Comparison of ENCODE assay signal across 10 cellular contexts in the genomic region with DNA sequence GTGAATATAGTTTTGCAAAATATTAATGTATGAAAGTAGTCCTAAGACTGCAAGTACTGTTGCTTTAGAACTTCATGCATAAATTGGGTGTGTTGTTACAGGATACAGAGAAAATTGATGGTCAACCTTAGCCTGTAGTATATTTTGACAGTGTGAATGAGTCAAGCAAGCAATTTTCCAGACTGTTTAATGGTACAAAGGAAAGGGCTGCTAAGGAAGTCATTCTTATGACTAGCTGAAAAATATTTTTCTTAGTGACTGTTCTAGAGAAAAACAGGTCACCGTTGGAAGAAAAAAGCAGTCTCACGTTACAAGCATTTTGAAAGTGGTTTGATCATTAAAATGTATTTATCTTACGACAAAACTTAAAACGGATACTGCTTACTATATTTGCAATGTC. TPM values are rescaled to one million over a fixed set of nuclear protein-coding genes. Genes with fewer than 3 reads are reported as not detected.
DNase-seq lines count a peak whose midpoint lies in the region; ATAC-seq and TF ChIP-seq lines count a peak whose summit lies in the region.
"Had no signal": no experiment of that assay in that cellular context is flagged by ENCODE, and none has a peak within 500 bp of the region (broad histone marks: within the 10 kb centered on the region; RNA-seq: fewer than 3 reads in every experiment).

No MANE protein-coding gene starts in this region.

- ATAC-seq in RWPE2 (ENCODE audit: low read depth): peak; percentile 61; the same call in 2 of the 3 replicates

- BruUV-seq in PC-9 (replicated peaks; lab: Mats Ljungman, UMichigan): no TSS peak

- H3K27ac ChIP-seq in RWPE2 (ENCODE audit: poor library complexity, severe bottlenecking): peak overlapping the region; percentile 21
- peak overlapping the region in 3 of 4 donors; percentile 56 to 73 (median 59) for H3K27ac ChIP-seq in esophagus squamous epithelium
- no peak overlapping the region for H3K27ac ChIP-seq in PC-9
- H3K27ac ChIP-seq: cardiac muscle cell had no signal

- H3K27me3 ChIP-seq in RWPE2 (ENCODE audit: insufficient read depth, poor library complexity, severe bottlenecking) (no peaks in the 10 kb centered on the region), esophagus squamous epithelium (no peaks in the 10 kb centered on the region), PC-9 (ENCODE audit: insufficient read depth, low read depth) (no peaks in the 10 kb centered on the region)
- H3K27me3 ChIP-seq: cardiac muscle cell had no signal

- CTCF ChIA-PET in PC-9 (lab: Charles Lee): no interaction called here

- no peak overlapping the region for H3K4me2 ChIP-seq in PC-9

- no peaks in the 10 kb centered on the region for H4K20me1 ChIP-seq in PC-9 (ENCODE audit: insufficient read depth)

- H3K4me3 ChIP-seq in RWPE2 (ENCODE audit: severe bottlenecking): no peak overlapping the region
- H3K4me3 ChIP-seq in esophagus squamous epithelium: no peak overlapping the region
- H3K4me3 ChIP-seq in PC-9: no peak overlapping the region
- H3K4me3 ChIP-seq: cardiac muscle cell had no signal

- 52 to 62% methylated on average over 4 of the region's 4 CpGs for WGBS in esophagus squamous epithelium, 2 donors

- intact Hi-C loops in esophagus squamous epithelium (cut with DNase I): no loop called here
- intact Hi-C loops in PC-9 (cut with micrococcal nuclease; ENCODE audit: unreplicated experiment): no loop called here

- H3F3A ChIP-seq in PC-9 (ENCODE audit: insufficient read depth, low read depth): peaks cover 5% of the 10 kb centered on the region; the same call in 1 of the 2 replicates

- H3K9me3 ChIP-seq in RWPE2 (ENCODE audit: severe bottlenecking) (no peaks in the 10 kb centered on the region), esophagus squamous epithelium (no peaks in the 10 kb centered on the region), PC-9 (ENCODE audit: insufficient read depth, low read depth) (no peaks in the 10 kb centered on the region)

- TF ChIP-seq POLR2A in esophagus squamous epithelium (IDR thresholded peaks at IDR 0.05): no peak

- H3K4me1 ChIP-seq in RWPE2 (ENCODE audit: insufficient read depth, poor library complexity, severe bottlenecking) (peaks cover 16% of the 10 kb centered on the region), esophagus squamous epithelium (peaks cover 12 to 99% (median 50%) of the 10 kb centered on the region in 3 donors), PC-9 (replicated peaks; ENCODE audit: insufficient read depth) (no peaks in the 10 kb centered on the region)

- H3K9me2 ChIP-seq in PC-9 (ENCODE audit: insufficient read depth): 0 out of 2 replicates have a peak, but pooled peaks cover 4% of the 10 kb centered on the region

- H2AFZ ChIP-seq in PC-9: no peak overlapping the region

- TF ChIP-seq CTCF in RWPE2 (IDR thresholded peaks at IDR 0.05; ENCODE audit: poor library complexity, severe bottlenecking) (no peak), esophagus squamous epithelium (IDR thresholded peaks at IDR 0.05) (no peak), PC-9 (conservative IDR thresholded peaks at IDR 0.05) (no peak)

- peaks cover 89% of the 10 kb centered on the region for H3K79me2 ChIP-seq in PC-9 (ENCODE audit: low read depth)

- peak; percentile 15 for DNase-seq in GM03348 (ENCODE audit: low spot score)
- no peak for DNase-seq in RWPE2 (ENCODE audit: low spot score)
- DNase-seq in esophagus squamous epithelium (lab: John Stamatoyannopoulos, UW): no peak
- peak; percentile 82 for DNase-seq in pulmonary artery endothelial cell (ENCODE audit: low read depth, low spot score)
- DNase-seq in T-helper 1 cell: no peak
- no peak for DNase-seq in PC-9
- DNase-seq in T-helper 9 cell: no peak
- DNase-seq: GDM1, substantia nigra had no signal

- H3K36me3 ChIP-seq in RWPE2 (ENCODE audit: low read depth) (peaks cover 2% of the 10 kb centered on the region; the same call in 1 of the 2 replicates), esophagus squamous epithelium (no peaks in the 10 kb centered on the region), PC-9 (ENCODE audit: low read depth) (no peaks in the 10 kb centered on the region)
- H3K36me3 ChIP-seq: cardiac muscle cell had no signal

- POLR2A ChIA-PET in PC-9 (lab: Charles Lee; ENCODE audit: unreplicated experiment): interaction anchor here (0.6 kb wide), 1 partner anchor 13 kb away, joined by 4 read pairs; no protein-coding TSS in a partner anchor

RNA-seq across cellular contexts. Expression of gene MBNL1, which starts 49.2 kb away (rescaled TPM):
- total RNA-seq in esophagus squamous epithelium (100 to 1,000 TPM in 3 of 4 donors, 10 to 100 TPM in 1; 94.0 to 318 (median 161) TPM), pulmonary artery endothelial cell (361 and 452 TPM in 2 replicates), PC-9 (2021) (122 and 176 TPM in 2 replicates)

Comparison
In these comparisons a context has a peak if more than half of its experiments do, and no peak if none do; other contexts are left out.
1. DNase-seq: peak in GM03348 (single experiment) and pulmonary artery endothelial cell (single experiment); none in RWPE2 (single experiment), esophagus squamous epithelium (single experiment), T-helper 1 cell (0 of 5), PC-9 (0 of 2) and T-helper 9 cell (single experiment).